Comparison of ENCODE assay signal across 1 cellular context in genomic region chr19:5686647-5687359, GRCh38.
A peak's percentile ranks its signal among the peaks of the same experiment; 100 is the strongest.
TF ChIP-seq lines count a peak whose summit lies in the region.

No MANE protein-coding gene starts in this region.

TF ChIP-seq in H1, 55 proteins besides CTCF, POLR2A, EP300 and RAD21:
- TF ChIP-seq YY1 (IDR thresholded peaks at IDR 0.05; ENCODE audit: low read depth, low read length) (no peak), CHD2 (IDR thresholded peaks at IDR 0.05; ENCODE audit: low read length) (no peak), EGR1 (IDR thresholded peaks at IDR 0.05; ENCODE audit: borderline replicate concordance, low read depth, low read length) (0 out of 2 replicates have a peak, but pooled peaks have one; percentile 30), RNF2 (IDR thresholded peaks at IDR 0.05; ENCODE audit: borderline replicate concordance, low read depth, low read length, missing control alignments, poor library complexity, severe bottlenecking) (no peak), ASH2L (IDR thresholded peaks at IDR 0.05; ENCODE audit: low read length) (peak; percentile 25), PHF8 (conservative IDR thresholded peaks at IDR 0.05; ENCODE audit: low read depth, low read length) (peak; percentile 61; the same call in 1 of the 2 replicates), RFX5 (IDR thresholded peaks at IDR 0.05; ENCODE audit: borderline replicate concordance, low read depth, low read length) (no peak), MAX (IDR thresholded peaks at IDR 0.05) (peak; percentile 61), KDM4A (IDR thresholded peaks at IDR 0.05; ENCODE audit: low read depth, low read length, severe bottlenecking) (peak; percentile 93), JUND (IDR thresholded peaks at IDR 0.05; ENCODE audit: low read length) (no peak), USF2 (IDR thresholded peaks at IDR 0.05; ENCODE audit: low read length) (no peak), SP4 (IDR thresholded peaks at IDR 0.05; ENCODE audit: low read length) (peak; percentile 95), SUZ12 (IDR thresholded peaks at IDR 0.05; ENCODE audit: low read length) (no peak), TAF1 (IDR thresholded peaks at IDR 0.05; ENCODE audit: low read depth, low read length) (peak; percentile 38; the same call in 1 of the 2 replicates), BRCA1 (IDR thresholded peaks at IDR 0.05; ENCODE audit: low read depth, low read length) (no peak), SRF (IDR thresholded peaks at IDR 0.05; ENCODE audit: low read depth, low read length) (no peak), SIN3A (conservative IDR thresholded peaks at IDR 0.05 in 1 of 2, IDR thresholded peaks at IDR 0.05 in 1 of 2; ENCODE audit: low read depth in 1 of 2, low read length in 2 of 2) (peak in 1 of 2 experiments; percentile 55; a peak in 2 of 4 replicates), POLR2AphosphoS5 (IDR thresholded peaks at IDR 0.05; ENCODE audit: low read depth, low read length) (0 out of 2 replicates have a peak, but pooled peaks have one; percentile 9), TAF7 (optimal IDR thresholded peaks at IDR 0.05; ENCODE audit: borderline replicate concordance, low read depth, low read length) (no peak), CEBPB (IDR thresholded peaks at IDR 0.05; ENCODE audit: low read depth, low read length) (no peak), KDM5A (IDR thresholded peaks at IDR 0.05; ENCODE audit: low read length) (no peak), CHD1 (IDR thresholded peaks at IDR 0.05; ENCODE audit: low read depth, low read length) (no peak), GTF2F1 (IDR thresholded peaks at IDR 0.05; ENCODE audit: borderline replicate concordance, low read depth, low read length) (no peak), FOSL1 (IDR thresholded peaks at IDR 0.05; ENCODE audit: insufficient read depth, low read depth, low read length) (no peak), CREB1 (IDR thresholded peaks at IDR 0.05) (peak; percentile 95), E2F6 (IDR thresholded peaks at IDR 0.05) (no peak), SIX5 (IDR thresholded peaks at IDR 0.05; ENCODE audit: low read depth, low read length) (no peak)
